13 cellular contexts compared by ENCODE assay signal in the genomic region with DNA sequence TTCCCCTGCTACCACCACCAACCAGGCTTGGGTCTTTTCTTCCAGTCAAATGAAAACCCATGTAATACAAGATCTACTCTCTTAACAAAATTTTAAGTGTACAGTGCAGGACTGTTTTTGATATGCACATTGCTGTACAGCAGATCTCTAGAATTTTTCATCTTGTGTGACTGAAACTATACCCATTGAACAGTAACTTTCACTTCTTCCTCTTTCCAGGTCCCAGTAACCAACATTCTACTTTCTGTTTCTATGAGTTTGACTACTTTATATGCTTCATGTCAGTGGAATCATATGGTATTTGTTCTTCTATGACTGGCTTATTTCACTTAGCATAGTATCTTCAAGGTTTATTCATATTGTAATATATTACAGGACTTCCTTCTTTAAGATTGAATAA. TPM values are rescaled to one million over a fixed set of nuclear protein-coding genes. Genes with fewer than 3 reads are reported as not detected.
DNase-seq lines count a peak whose midpoint lies in the region; ATAC-seq, FAIRE-seq and TF ChIP-seq lines count a peak whose summit lies in the region.
"Had no signal": no experiment of that assay in that cellular context is flagged by ENCODE, and none has a peak within 500 bp of the region (broad histone marks: within the 10 kb centered on the region; RNA-seq: fewer than 3 reads in every experiment).

No MANE protein-coding gene starts in this region.

- no peak for TF ChIP-seq CTCF in omental fat pad (IDR thresholded peaks at IDR 0.05)

- FAIRE-seq in H54 (lab: Jason Lieb, UNC), result no peak

- no peak for DNase-seq in activated CD8-positive, alpha-beta memory T cell treated with anti-CD3 and anti-CD28 coated beads for 24 hours
- DNase-seq in H54 (ENCODE audit: insufficient read length, low spot score) (no peak), left lobe of liver (ENCODE audit: low spot score) (no peak), omental fat pad (ENCODE audit: low spot score) (no peak)
- DNase-seq: KG1; NCI-H2227 treated with DMSO at 0.1 percent for 48 hours; SHP77 treated with DMSO at 0.1 percent for 48 hours; stimulated activated CD4-positive, alpha-beta T cell treated with anti-CD3 and anti-CD28 coated beads, Interleukin-4, amount 100 ng/mL, for 1 hour had no signal

- ATAC-seq in GM18502 (IDR thresholded peaks at IDR 0.05; ENCODE audit: poor library complexity, unreplicated experiment), result peak; percentile 97
- peak; percentile 92 for ATAC-seq in GM19467 (IDR thresholded peaks at IDR 0.05; ENCODE audit: unreplicated experiment)
- ATAC-seq in HG02885 (IDR thresholded peaks at IDR 0.05; ENCODE audit: poor library complexity, unreplicated experiment), result peak; percentile 98
- peak; percentile 83 for ATAC-seq in HG03521 (IDR thresholded peaks at IDR 0.05; ENCODE audit: unreplicated experiment)
- ATAC-seq in left lobe of liver, result no peak
- no peak for ATAC-seq in omental fat pad (ENCODE audit: low FRiP score)

- no peak for TF ChIP-seq POLR2A in H54 (IDR thresholded peaks at IDR 0.05; ENCODE audit: low read depth, low read length)

RNA-seq across cellular contexts. Expression of gene PLPPR4, which starts 45.3 kb away (rescaled TPM):
- total RNA-seq in left lobe of liver, result 0.10 TPM
- 1 to 10 TPM in 3 of 4 donors, under 1 TPM in 1; 0.84 to 8.8 (median 2.0) TPM for total RNA-seq in omental fat pad
- total RNA-seq: B cell had no signal

Comparison
In these comparisons a context has a peak if more than half of its experiments do, and no peak if none do; other contexts are left out.
1. ATAC-seq: peak in GM18502 (single experiment), GM19467 (single experiment), HG02885 (single experiment) and HG03521 (single experiment); none in left lobe of liver (single experiment) and omental fat pad (single experiment).